Comparison of ENCODE assay signal across 1 cellular context in genomic region chr10:73968101-73968515, GRCh38.
TF ChIP-seq lines count a peak whose summit lies in the region.

No MANE protein-coding gene starts in this region.

TF ChIP-seq in SK-N-SH, 30 proteins besides CTCF, POLR2A, EP300 and RAD21 (continued from another document):
- no peak for TF ChIP-seq USF1 (IDR thresholded peaks at IDR 0.05; ENCODE audit: borderline replicate concordance, low read depth)
- no peak for TF ChIP-seq TAF1 (IDR thresholded peaks at IDR 0.05; ENCODE audit: borderline replicate concordance, low read depth, low read length)
- no peak for TF ChIP-seq POLR2AphosphoS5 (IDR thresholded peaks at IDR 0.05; ENCODE audit: low read depth, low read length)
- TF ChIP-seq MAX (IDR thresholded peaks at IDR 0.05; ENCODE audit: low read depth), result no peak
- TF ChIP-seq RCOR1 (IDR thresholded peaks at IDR 0.05; ENCODE audit: low read length), result no peak
- TF ChIP-seq FOXM1 (IDR thresholded peaks at IDR 0.05; ENCODE audit: low read depth), result no peak
- no peak for TF ChIP-seq TCF12 (IDR thresholded peaks at IDR 0.05)
- no peak for TF ChIP-seq REST (IDR thresholded peaks at IDR 0.05; ENCODE audit: low read depth, low read length)
TF ChIP-seq in SK-N-SH: peak in this region for 0.
